ENCODE assay signal across 15 cellular contexts in genomic region chr1:180956028-180956640, GRCh38. TPM values are rescaled to one million over a fixed set of nuclear protein-coding genes. Genes with fewer than 3 reads are reported as not detected.
DNase-seq lines count a peak whose midpoint lies in the region; ATAC-seq and TF ChIP-seq lines count a peak whose summit lies in the region.
"Had no signal": no experiment of that assay in that cellular context is flagged by ENCODE, and none has a peak within 500 bp of the region (broad histone marks: within the 10 kb centered on the region; RNA-seq: fewer than 3 reads in every experiment).

No MANE protein-coding gene starts in this region.

- CTCF ChIA-PET in WTC11 (lab: Charles Lee): interaction anchor here (0.8 kb wide), 1 partner anchor 36 kb away, joined by 5 read pairs; no protein-coding TSS in a partner anchor

- peaks cover 68% of the 10 kb centered on the region for H3K36me3 ChIP-seq in KOPT-K1 (ENCODE audit: insufficient read depth, low read length)
- H3K36me3 ChIP-seq: Peyer's patch had no signal

- in situ Hi-C loops in ACHN (cut with HindIII; ENCODE audit: low pct_ligation_motif_present, low pct_unique_long_range_greater_than_20kb, low sequenced_read_pairs): no loop called here

- H3K27ac ChIP-seq in KOPT-K1 (ENCODE audit: low read depth, low read length, poor library complexity, severe bottlenecking): peak overlapping the region; percentile 20
- H3K27ac ChIP-seq: BLaER1 treated with 17β-estradiol and CSF1 and Interleukin-3, amounts not matched to agents 10 nM and 100 nM; Peyer's patch; testis had no signal

- 0 out of 2 replicates have a peak, but pooled peaks have one; percentile 10 for ATAC-seq in WTC11

- H3K4me3 Mint-ChIP-seq in WTC11 (no peak overlapping the region), nephron progenitor cell (no peak overlapping the region)
- H3K4me3 Mint-ChIP-seq: T-helper 1 cell treated with Interleukin-12 subunit alpha and Interleukin-12 subunit beta and Interleukin-4 antibody, amounts not matched to agents 30 μg/mL and 1 μg/mL, for 36 hours had no signal

- no peaks in the 10 kb centered on the region for H3K27me3 Mint-ChIP-seq in WTC11 (ENCODE audit: low read depth)
- H3K27me3 Mint-ChIP-seq in nephron progenitor cell (ENCODE audit: low read depth, poor library complexity): no peaks in the 10 kb centered on the region

- TF ChIP-seq CTCF in WTC11 (IDR thresholded peaks at IDR 0.05) (no peak), nephron progenitor cell (IDR thresholded peaks at IDR 0.05) (no peak)

- no peak overlapping the region for H3K27ac Mint-ChIP-seq in WTC11
- peak overlapping the region; percentile 46 for H3K27ac Mint-ChIP-seq in nephron progenitor cell
- H3K27ac Mint-ChIP-seq: T-helper 1 cell treated with Interleukin-12 subunit alpha and Interleukin-12 subunit beta and Interleukin-4 antibody, amounts not matched to agents 30 μg/mL and 1 μg/mL, for 36 hours had no signal

- peaks cover 16% of the 10 kb centered on the region for H3K9me3 ChIP-seq in KOPT-K1 (ENCODE audit: insufficient read depth, low read length, poor library complexity, severe bottlenecking)
- H3K9me3 ChIP-seq: MG63, Peyer's patch, testis had no signal

- H3K9me3 Mint-ChIP-seq in WTC11 (peaks cover 22% of the 10 kb centered on the region), nephron progenitor cell (peaks cover 12% of the 10 kb centered on the region)
- H3K9me3 Mint-ChIP-seq: T-helper 1 cell treated with Interleukin-12 subunit alpha and Interleukin-12 subunit beta and Interleukin-4 antibody, amounts not matched to agents 30 μg/mL and 1 μg/mL, for 36 hours had no signal

- peak; percentile 78 for DNase-seq in COLO668 (lab: John Stamatoyannopoulos, UW; ENCODE audit: unreplicated experiment)
- DNase-seq in WTC11 (ENCODE audit: low spot score): no peak
- no peak for DNase-seq in nephron progenitor cell
- no peak for DNase-seq in GF-D8 (lab: John Stamatoyannopoulos, UW)
- no peak for DNase-seq in activated CD4-positive, alpha-beta T cell treated with anti-CD3 and anti-CD28 coated beads, Interleukin-2, amount 50 U/mL, for 1 hour
- DNase-seq in H4 (ENCODE audit: low spot score): no peak
- no peak for DNase-seq in ACHN
- DNase-seq: activated CD4-positive, alpha-beta T cell treated with anti-CD3 and anti-CD28 coated beads for 4 hours; MG63; Peyer's patch; stimulated activated CD4-positive, alpha-beta T cell treated with anti-CD3 and anti-CD28 coated beads, Interleukin-12 subunit alpha, Interleukin-12 subunit beta, amount 100 ng/mL, for 4 hours; testis had no signal

- H3K36me3 Mint-ChIP-seq in WTC11 (peaks cover 36% of the 10 kb centered on the region), nephron progenitor cell (ENCODE audit: low read depth) (peaks cover 51% of the 10 kb centered on the region)

- H3K4me1 Mint-ChIP-seq in WTC11 (peaks cover 14% of the 10 kb centered on the region), nephron progenitor cell (no peaks in the 10 kb centered on the region)

- POLR2A ChIA-PET in WTC11 (lab: Charles Lee): no interaction called here

TF ChIP-seq in WTC11, 78 proteins besides CTCF, POLR2A, EP300 and RAD21:
- TF ChIP-seq TEAD1 (CRISPR knock-in tag; IDR thresholded peaks at IDR 0.05) (no peak), OVOL2 (CRISPR knock-in tag; IDR thresholded peaks at IDR 0.05; ENCODE audit: borderline replicate concordance) (no peak), AFF4 (CRISPR knock-in tag; IDR thresholded peaks at IDR 0.05; ENCODE audit: borderline replicate concordance) (no peak), E2F1 (CRISPR knock-in tag; IDR thresholded peaks at IDR 0.05) (no peak)

RNA-seq across cellular contexts. Expression of gene KIAA1614, which starts 43.4 kb away (rescaled TPM):
- total RNA-seq in WTC11 (2021): 1.8 to 3.3 TPM (median 2.1 TPM) in 3 replicates
- not detected in 2 replicates for total RNA-seq in H4 (2014; rRNA removed; shearing (Covaris generic))
